In the genomic region with DNA sequence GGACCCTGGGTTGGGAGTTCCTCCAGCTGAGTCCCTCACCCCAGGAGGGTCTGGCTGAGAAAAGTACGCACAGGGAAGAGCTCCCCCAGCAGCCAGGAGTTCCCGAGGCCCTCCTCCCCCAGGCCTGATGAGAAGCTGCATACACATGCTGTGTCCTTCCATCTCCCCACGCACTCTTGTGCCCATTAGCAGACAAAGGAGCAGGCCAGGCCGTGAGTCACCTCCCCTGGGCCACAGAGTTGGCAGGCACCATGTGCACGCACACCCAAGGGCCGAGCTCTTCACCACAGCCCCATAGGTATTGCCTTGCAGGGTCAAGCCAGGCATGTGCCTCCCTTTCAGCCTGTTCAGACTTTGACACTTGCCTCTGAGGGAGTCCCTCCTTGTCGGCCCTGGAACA, we compare ENCODE assay signal across 1 cellular context.
TF ChIP-seq lines count a peak whose summit lies in the region.

No MANE protein-coding gene starts in this region.

TF ChIP-seq in IMR-90, 13 proteins besides CTCF, POLR2A, EP300 and RAD21:
- TF ChIP-seq ELK1 (IDR thresholded peaks at IDR 0.05; ENCODE audit: borderline replicate concordance, low read depth, low read length) (no peak), NFE2L2 (IDR thresholded peaks at IDR 0.05; ENCODE audit: low read depth, low read length) (no peak), MXI1 (IDR thresholded peaks at IDR 0.05; ENCODE audit: borderline replicate concordance, low read depth, low read length) (no peak), MAZ (IDR thresholded peaks at IDR 0.05; ENCODE audit: borderline replicate concordance, low read depth, low read length) (no peak), RFX5 (IDR thresholded peaks at IDR 0.05; ENCODE audit: low read depth, low read length) (no peak), SMC3 (IDR thresholded peaks at IDR 0.05; ENCODE audit: low read depth, low read length) (no peak), BHLHE40 (IDR thresholded peaks at IDR 0.05; ENCODE audit: low read depth, low read length) (no peak), RCOR1 (IDR thresholded peaks at IDR 0.05; ENCODE audit: insufficient replicate concordance, low read length) (no peak), CHD1 (IDR thresholded peaks at IDR 0.05; ENCODE audit: low read depth, low read length) (no peak), CEBPB (IDR thresholded peaks at IDR 0.05; ENCODE audit: low read depth, low read length) (no peak)
- TF ChIP-seq, protein P1, sequence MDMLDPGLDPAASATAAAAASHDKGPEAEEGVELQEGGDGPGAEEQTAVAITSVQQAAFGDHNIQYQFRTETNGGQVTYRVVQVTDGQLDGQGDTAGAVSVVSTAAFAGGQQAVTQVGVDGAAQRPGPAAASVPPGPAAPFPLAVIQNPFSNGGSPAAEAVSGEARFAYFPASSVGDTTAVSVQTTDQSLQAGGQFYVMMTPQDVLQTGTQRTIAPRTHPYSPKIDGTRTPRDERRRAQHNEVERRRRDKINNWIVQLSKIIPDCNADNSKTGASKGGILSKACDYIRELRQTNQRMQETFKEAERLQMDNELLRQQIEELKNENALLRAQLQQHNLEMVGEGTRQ (IDR thresholded peaks at IDR 0.05; ENCODE audit: low read depth, low read length): no peak
